Comparison of ENCODE assay signal across 1 cellular context in genomic region chr13:21402586-21403307, GRCh38.
TF ChIP-seq lines count a peak whose summit lies in the region.

No MANE protein-coding gene starts in this region.

TF ChIP-seq in SK-N-SH, 30 proteins besides CTCF, POLR2A, EP300 and RAD21 (continued from another document):
- TF ChIP-seq PBX3 (IDR thresholded peaks at IDR 0.05) (peak; percentile 35; the same call in 1 of the 2 replicates), FOSL2 (IDR thresholded peaks at IDR 0.05; ENCODE audit: borderline replicate concordance, low read depth) (peak; percentile 46; the same call in 1 of the 2 replicates), MAX (IDR thresholded peaks at IDR 0.05; ENCODE audit: low read depth) (no peak), TCF12 (IDR thresholded peaks at IDR 0.05) (0 out of 2 replicates have a peak, but pooled peaks have one; percentile 10), SIN3A (IDR thresholded peaks at IDR 0.05; ENCODE audit: borderline replicate concordance, low read depth, low read length) (no peak)
